In genomic region chr17:9646556-9646905, GRCh38 we compare ENCODE assay signal across 8 cellular contexts. TPM values are rescaled to one million over a fixed set of nuclear protein-coding genes. Genes with fewer than 3 reads are reported as not detected.
DNase-seq lines count a peak whose midpoint lies in the region; ATAC-seq and TF ChIP-seq lines count a peak whose summit lies in the region.

No MANE protein-coding gene starts in this region.

- H3K27ac ChIP-seq in angular gyrus (ENCODE audit: low read depth, low read length) (peak overlapping the region; percentile 24), suprapubic skin (no peak overlapping the region), tibial artery (no peak overlapping the region)

- no peak for DNase-seq in activated T-cell treated with anti-CD3 and anti-CD28 coated beads, Interleukin-2, amount 50 U/mL, for 4 hours
- no peak for DNase-seq in activated T-cell treated with anti-CD3 and anti-CD28 coated beads for 4 hours
- peak; percentile 38 for DNase-seq in kidney tubule cell (ENCODE audit: low spot score)
- peak in 1 of 2 donors; percentile 32 for DNase-seq in suprapubic skin (ENCODE audit: low spot score in 2 of 2)
- DNase-seq in cortex of kidney (lab: John Stamatoyannopoulos, UW) = no peak
- no peak for DNase-seq in hypothalamus (lab: John Stamatoyannopoulos, UW)
- DNase-seq in tibial artery = no peak

- H3K4me3 Mint-ChIP-seq in activated T-cell treated with anti-CD3 and anti-CD28 coated beads, Interleukin-2, amount 50 U/mL, for 4 hours = peak overlapping the region; percentile 58

- 71% methylated on average over 9 of the region's 9 CpGs for WGBS in suprapubic skin

- no peaks in the 10 kb centered on the region for H3K9me3 Mint-ChIP-seq in activated T-cell treated with anti-CD3 and anti-CD28 coated beads, Interleukin-2, amount 50 U/mL, for 4 hours

- peaks cover 59% of the 10 kb centered on the region for H3K27me3 Mint-ChIP-seq in activated T-cell treated with anti-CD3 and anti-CD28 coated beads, Interleukin-2, amount 50 U/mL, for 4 hours (ENCODE audit: low read depth)

- H3K9me3 ChIP-seq in suprapubic skin = no peaks in the 10 kb centered on the region
- no peaks in the 10 kb centered on the region for H3K9me3 ChIP-seq in tibial artery

- H3K4me1 ChIP-seq in suprapubic skin = peaks cover 24% of the 10 kb centered on the region
- H3K4me1 ChIP-seq in tibial artery = peaks cover 0 to 24% (median 20%) of the 10 kb centered on the region in 4 donors

- H3K4me3 ChIP-seq in suprapubic skin = peak overlapping the region; percentile 69
- H3K4me3 ChIP-seq in tibial artery = no peak overlapping the region

- H3K36me3 ChIP-seq in suprapubic skin (no peaks in the 10 kb centered on the region), tibial artery (no peaks in the 10 kb centered on the region)

- H3K27me3 ChIP-seq in suprapubic skin = peaks cover 18% of the 10 kb centered on the region
- H3K27me3 ChIP-seq in tibial artery = peaks cover 0 to 61% of the 10 kb centered on the region in 2 donors

- TF ChIP-seq CTCF in suprapubic skin (IDR thresholded peaks at IDR 0.05) (no peak), tibial artery (IDR thresholded peaks at IDR 0.05) (no peak)

- intact Hi-C loops in tibial artery (cut with DNase I; ENCODE audit: low total_unique reads) = no loop called here

- no peak for TF ChIP-seq EP300 in suprapubic skin (IDR thresholded peaks at IDR 0.05)

- no peaks in the 10 kb centered on the region for H3K36me3 Mint-ChIP-seq in activated T-cell treated with anti-CD3 and anti-CD28 coated beads, Interleukin-2, amount 50 U/mL, for 4 hours (ENCODE audit: insufficient read depth)

- ATAC-seq in activated T-cell treated with anti-CD3 and anti-CD28 coated beads, Interleukin-2, amount 50 U/mL, for 4 hours = no peak

- H3K4me1 Mint-ChIP-seq in activated T-cell treated with anti-CD3 and anti-CD28 coated beads, Interleukin-2, amount 50 U/mL, for 4 hours (ENCODE audit: low read depth) = peaks cover 12% of the 10 kb centered on the region

- TF ChIP-seq POLR2A in suprapubic skin (IDR thresholded peaks at IDR 0.05) = no peak

RNA-seq across cellular contexts. Expression of gene USP43, which starts 1.2 kb away (rescaled TPM):
- total RNA-seq in activated T-cell treated with anti-CD3 and anti-CD28 coated beads, Interleukin-2, amount 50 U/mL, for 4 hours = under 1 TPM in 2 of 3 donors, not detected in 1; 0.14 to 0.18 TPM
- total RNA-seq in suprapubic skin = 1 to 10 TPM; 3.1 to 7.2 (median 4.2) TPM
